21 cellular contexts compared by ENCODE assay signal in genomic region chr3:181075098-181075497, GRCh38.
DNase-seq lines count a peak whose midpoint lies in the region; ATAC-seq and TF ChIP-seq lines count a peak whose summit lies in the region.
"Had no signal": no experiment of that assay in that cellular context is flagged by ENCODE, and none has a peak within 500 bp of the region (broad histone marks: within the 10 kb centered on the region; RNA-seq: fewer than 3 reads in every experiment).

No MANE protein-coding gene starts in this region.

- no peaks in the 10 kb centered on the region for H3K9me3 ChIP-seq in endodermal cell (ENCODE audit: control insufficient read depth, low read length)

- WGBS in endodermal cell (ENCODE audit: insufficient coverage in 1 of 2, insufficient read length in 1 of 2), 2 experiments: 85% methylated on average over 1 of the region's 1 CpG; no CpG with 5 or more reads in 1 of the 2 experiments

- peak overlapping the region; percentile 64; the same call in 1 of the 2 replicates for H2AFZ ChIP-seq in GM23338

- peaks cover 6% of the 10 kb centered on the region; the same call in 1 of the 2 replicates for H3K4me1 ChIP-seq in GM23338 (ENCODE audit: insufficient read depth)
- no peaks in the 10 kb centered on the region for H3K4me1 ChIP-seq in endodermal cell (ENCODE audit: control insufficient read depth, insufficient read depth, low read length)

- peaks cover 10% of the 10 kb centered on the region; the same call in 2 of the 3 replicates for H3K9me3 Mint-ChIP-seq in GM23338
- H3K9me3 Mint-ChIP-seq in endodermal cell: peaks cover 8% of the 10 kb centered on the region
- peaks cover 46% of the 10 kb centered on the region for H3K9me3 Mint-ChIP-seq in nephron progenitor cell

- TF ChIP-seq CTCF in GM23338 (conservative IDR thresholded peaks at IDR 0.05; ENCODE audit: low read depth in 2 of 2) (no peak), endodermal cell (conservative IDR thresholded peaks at IDR 0.05) (no peak), nephron progenitor cell (IDR thresholded peaks at IDR 0.05) (no peak), brain microvascular endothelial cell (IDR thresholded peaks at IDR 0.05; ENCODE audit: low read depth, low read length, missing control alignments) (no peak), GM10248 (IDR thresholded peaks at IDR 0.05; ENCODE audit: control extremely low read depth, extremely low read depth, low read depth, missing control alignments) (no peak)

- H3K27ac Mint-ChIP-seq in GM23338 (no peak overlapping the region), endodermal cell (no peak overlapping the region), nephron progenitor cell (no peak overlapping the region)
- H3K27ac Mint-ChIP-seq: T-cell had no signal

- H3K4me3 Mint-ChIP-seq in GM23338 (no peak overlapping the region), endodermal cell (no peak overlapping the region), nephron progenitor cell (no peak overlapping the region)
- H3K4me3 Mint-ChIP-seq: T-cell had no signal

- no peak overlapping the region for H3K9ac ChIP-seq in endodermal cell (ENCODE audit: extremely low read depth, low read length, poor library complexity, severe bottlenecking)

- H3K27ac ChIP-seq in GM23338 (ENCODE audit: low read depth): no peak overlapping the region
- H3K27ac ChIP-seq in endodermal cell (ENCODE audit: low read depth, low read length): no peak overlapping the region
- no peak overlapping the region for H3K27ac ChIP-seq in brain microvascular endothelial cell

- no peak overlapping the region for H3K4me2 ChIP-seq in GM23338

- no peak overlapping the region for H3K4me3 ChIP-seq in GM23338
- H3K4me3 ChIP-seq in endodermal cell (ENCODE audit: low read length): no peak overlapping the region
- no peak overlapping the region for H3K4me3 ChIP-seq in brain microvascular endothelial cell (ENCODE audit: low read depth, low read length)

- in situ Hi-C loops in brain microvascular endothelial cell (cut with HindIII; ENCODE audit: low pct_ligation_motif_present, low sequenced_read_pairs): no loop called here

- H3K36me3 ChIP-seq in GM23338 (ENCODE audit: insufficient read depth): no peaks in the 10 kb centered on the region
- no peaks in the 10 kb centered on the region for H3K36me3 ChIP-seq in endodermal cell (ENCODE audit: control insufficient read depth, insufficient read depth, low read length)
- no peaks in the 10 kb centered on the region for H3K36me3 ChIP-seq in brain microvascular endothelial cell (replicated peaks)

- CTCF ChIA-PET in GM10248 (lab: Yijun Ruan, JAX): no interaction called here

- no peaks in the 10 kb centered on the region for H3K27me3 ChIP-seq in GM23338 (ENCODE audit: insufficient read depth)
- H3K27me3 ChIP-seq in endodermal cell (ENCODE audit: control insufficient read depth, insufficient read depth, low read length, poor library complexity, severe bottlenecking): no peaks in the 10 kb centered on the region
- no peaks in the 10 kb centered on the region for H3K27me3 ChIP-seq in brain microvascular endothelial cell (replicated peaks)

- H3K79me2 ChIP-seq in GM23338 (replicated peaks; ENCODE audit: insufficient read depth): no peaks in the 10 kb centered on the region

- no peaks in the 10 kb centered on the region for H4K20me1 ChIP-seq in GM23338 (replicated peaks; ENCODE audit: insufficient read depth)

- DNase-seq in GM23338 (ENCODE audit: low spot score) (no peak), NCI-H82 treated with DMSO at 0.1 percent for 48 hours (lab: John Stamatoyannopoulos, UW; ENCODE audit: unreplicated experiment) (peak; percentile 85), endodermal cell (peak; percentile 78), nephron progenitor cell (peak; percentile 15), brain microvascular endothelial cell (no peak), globus pallidus (ENCODE audit: low spot score) (no peak), GM10248 (ENCODE audit: extremely low spot score) (no peak)
- DNase-seq: C1 segment of cervical spinal cord, DMS79, H7, MM.1S, NCI-H1092, NCI-H1694, NCI-H2081 treated with DMSO at 0.1 percent for 48 hours, NCI-H345, NCI-H69, OCI-M1, SHP77, T-cell had no signal

- H3F3A ChIP-seq in GM23338 (replicated peaks; ENCODE audit: low read depth): no peaks in the 10 kb centered on the region

- H3K4me1 Mint-ChIP-seq in GM23338 (peaks cover 10% of the 10 kb centered on the region), endodermal cell (peaks cover 10% of the 10 kb centered on the region), nephron progenitor cell (peaks cover 41% of the 10 kb centered on the region)
- H3K4me1 Mint-ChIP-seq: T-cell had no signal

- POLR2A ChIA-PET in GM10248 (lab: Yijun Ruan, JAX): no interaction called here

- H3K9me2 ChIP-seq in GM23338 (ENCODE audit: insufficient read depth): no peaks in the 10 kb centered on the region; the same call in 1 of the 2 replicates

- ATAC-seq in GM23338 (peak; percentile 63), HG02798 (IDR thresholded peaks at IDR 0.05; ENCODE audit: poor library complexity, unreplicated experiment) (no peak)
- ATAC-seq: SK-N-SH treated with all-trans-retinoic acid at 6 μM for 48 hours, T-cell had no signal

- no peaks in the 10 kb centered on the region for H3K36me3 Mint-ChIP-seq in GM23338 (ENCODE audit: low read depth)
- no peaks in the 10 kb centered on the region for H3K36me3 Mint-ChIP-seq in endodermal cell (ENCODE audit: low read depth)
- H3K36me3 Mint-ChIP-seq in nephron progenitor cell (ENCODE audit: low read depth): peaks cover 10% of the 10 kb centered on the region
- H3K36me3 Mint-ChIP-seq: T-cell had no signal

- H3K27me3 Mint-ChIP-seq in GM23338 (ENCODE audit: insufficient read depth, low read depth, poor library complexity): no peaks in the 10 kb centered on the region
- H3K27me3 Mint-ChIP-seq in endodermal cell (ENCODE audit: insufficient read depth): no peaks in the 10 kb centered on the region
- H3K27me3 Mint-ChIP-seq in nephron progenitor cell (ENCODE audit: low read depth, poor library complexity): peaks cover 12% of the 10 kb centered on the region

TF ChIP-seq in GM23338, 12 proteins besides CTCF, POLR2A, EP300 and RAD21:
- TF ChIP-seq JUNB (IDR thresholded peaks at IDR 0.05; ENCODE audit: unreplicated experiment): no peak
- TF ChIP-seq, protein P1, sequence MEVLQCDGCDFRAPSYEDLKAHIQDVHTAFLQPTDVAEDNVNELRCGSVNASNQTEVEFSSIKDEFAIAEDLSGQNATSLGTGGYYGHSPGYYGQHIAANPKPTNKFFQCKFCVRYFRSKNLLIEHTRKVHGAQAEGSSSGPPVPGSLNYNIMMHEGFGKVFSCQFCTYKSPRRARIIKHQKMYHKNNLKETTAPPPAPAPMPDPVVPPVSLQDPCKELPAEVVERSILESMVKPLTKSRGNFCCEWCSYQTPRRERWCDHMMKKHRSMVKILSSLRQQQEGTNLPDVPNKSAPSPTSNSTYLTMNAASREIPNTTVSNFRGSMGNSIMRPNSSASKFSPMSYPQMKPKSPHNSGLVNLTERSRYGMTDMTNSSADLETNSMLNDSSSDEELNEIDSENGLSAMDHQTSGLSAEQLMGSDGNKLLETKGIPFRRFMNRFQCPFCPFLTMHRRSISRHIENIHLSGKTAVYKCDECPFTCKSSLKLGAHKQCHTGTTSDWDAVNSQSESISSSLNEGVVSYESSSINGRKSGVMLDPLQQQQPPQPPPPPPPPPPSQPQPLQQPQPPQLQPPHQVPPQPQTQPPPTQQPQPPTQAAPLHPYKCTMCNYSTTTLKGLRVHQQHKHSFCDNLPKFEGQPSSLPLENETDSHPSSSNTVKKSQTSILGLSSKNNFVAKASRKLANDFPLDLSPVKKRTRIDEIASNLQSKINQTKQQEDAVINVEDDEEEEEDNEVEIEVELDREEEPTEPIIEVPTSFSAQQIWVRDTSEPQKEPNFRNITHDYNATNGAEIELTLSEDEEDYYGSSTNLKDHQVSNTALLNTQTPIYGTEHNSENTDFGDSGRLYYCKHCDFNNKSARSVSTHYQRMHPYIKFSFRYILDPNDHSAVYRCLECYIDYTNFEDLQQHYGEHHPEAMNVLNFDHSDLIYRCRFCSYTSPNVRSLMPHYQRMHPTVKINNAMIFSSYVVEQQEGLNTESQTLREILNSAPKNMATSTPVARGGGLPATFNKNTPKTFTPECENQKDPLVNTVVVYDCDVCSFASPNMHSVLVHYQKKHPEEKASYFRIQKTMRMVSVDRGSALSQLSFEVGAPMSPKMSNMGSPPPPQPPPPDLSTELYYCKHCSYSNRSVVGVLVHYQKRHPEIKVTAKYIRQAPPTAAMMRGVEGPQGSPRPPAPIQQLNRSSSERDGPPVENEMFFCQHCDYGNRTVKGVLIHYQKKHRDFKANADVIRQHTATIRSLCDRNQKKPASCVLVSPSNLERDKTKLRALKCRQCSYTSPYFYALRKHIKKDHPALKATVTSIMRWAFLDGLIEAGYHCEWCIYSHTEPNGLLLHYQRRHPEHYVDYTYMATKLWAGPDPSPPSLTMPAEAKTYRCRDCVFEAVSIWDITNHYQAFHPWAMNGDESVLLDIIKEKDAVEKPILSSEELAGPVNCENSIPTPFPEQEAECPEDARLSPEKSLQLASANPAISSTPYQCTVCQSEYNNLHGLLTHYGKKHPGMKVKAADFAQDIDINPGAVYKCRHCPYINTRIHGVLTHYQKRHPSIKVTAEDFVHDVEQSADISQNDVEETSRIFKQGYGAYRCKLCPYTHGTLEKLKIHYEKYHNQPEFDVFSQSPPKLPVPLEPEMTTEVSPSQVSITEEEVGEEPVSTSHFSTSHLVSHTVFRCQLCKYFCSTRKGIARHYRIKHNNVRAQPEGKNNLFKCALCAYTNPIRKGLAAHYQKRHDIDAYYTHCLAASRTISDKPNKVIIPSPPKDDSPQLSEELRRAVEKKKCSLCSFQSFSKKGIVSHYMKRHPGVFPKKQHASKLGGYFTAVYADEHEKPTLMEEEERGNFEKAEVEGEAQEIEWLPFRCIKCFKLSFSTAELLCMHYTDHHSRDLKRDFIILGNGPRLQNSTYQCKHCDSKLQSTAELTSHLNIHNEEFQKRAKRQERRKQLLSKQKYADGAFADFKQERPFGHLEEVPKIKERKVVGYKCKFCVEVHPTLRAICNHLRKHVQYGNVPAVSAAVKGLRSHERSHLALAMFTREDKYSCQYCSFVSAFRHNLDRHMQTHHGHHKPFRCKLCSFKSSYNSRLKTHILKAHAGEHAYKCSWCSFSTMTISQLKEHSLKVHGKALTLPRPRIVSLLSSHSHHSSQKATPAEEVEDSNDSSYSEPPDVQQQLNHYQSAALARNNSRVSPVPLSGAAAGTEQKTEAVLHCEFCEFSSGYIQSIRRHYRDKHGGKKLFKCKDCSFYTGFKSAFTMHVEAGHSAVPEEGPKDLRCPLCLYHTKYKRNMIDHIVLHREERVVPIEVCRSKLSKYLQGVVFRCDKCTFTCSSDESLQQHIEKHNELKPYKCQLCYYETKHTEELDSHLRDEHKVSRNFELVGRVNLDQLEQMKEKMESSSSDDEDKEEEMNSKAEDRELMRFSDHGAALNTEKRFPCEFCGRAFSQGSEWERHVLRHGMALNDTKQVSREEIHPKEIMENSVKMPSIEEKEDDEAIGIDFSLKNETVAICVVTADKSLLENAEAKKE (CRISPR knock-in tag; IDR thresholded peaks at IDR 0.05): 0 out of 2 replicates have a peak, but pooled peaks have one; percentile 1

Comparison
In these comparisons a context has a peak if more than half of its experiments do, and no peak if none do; other contexts are left out.
1. DNase-seq: peak in NCI-H82 treated with DMSO at 0.1 percent for 48 hours (single experiment), endodermal cell (single experiment) and nephron progenitor cell (single experiment); none in GM23338 (single experiment), brain microvascular endothelial cell (single experiment), globus pallidus (single experiment) and GM10248 (single experiment).